ENCODE assay signal across 1 cellular context in genomic region chr1:116336250-116336649, GRCh38.
TF ChIP-seq lines count a peak whose summit lies in the region.

No MANE protein-coding gene starts in this region.

TF ChIP-seq in GM23338, 12 proteins besides CTCF, POLR2A, EP300 and RAD21 (continued from another document):
- TF ChIP-seq ZNF462 (CRISPR knock-in tag; IDR thresholded peaks at IDR 0.05): no peak
